9 cellular contexts compared by ENCODE assay signal in genomic region chr10:80501913-80502521, GRCh38. TPM values are rescaled to one million over a fixed set of nuclear protein-coding genes. Genes with fewer than 3 reads are reported as not detected.
DNase-seq lines count a peak whose midpoint lies in the region; ATAC-seq and TF ChIP-seq lines count a peak whose summit lies in the region.
"Had no signal": no experiment of that assay in that cellular context is flagged by ENCODE, and none has a peak within 500 bp of the region (broad histone marks: within the 10 kb centered on the region; RNA-seq: fewer than 3 reads in every experiment).

No MANE protein-coding gene starts in this region.

- no peak overlapping the region for H3K4me3 Mint-ChIP-seq in activated CD4-positive, alpha-beta T cell treated with anti-CD3 and anti-CD28 coated beads, Interleukin-2, amount 10 ng/mL, durations not matched to agents 24 days and 14 days
- H3K4me3 Mint-ChIP-seq in activated naive CD4-positive, alpha-beta T cell treated with anti-CD3 and anti-CD28 coated beads, Interleukin-2, amount 10 ng/mL, durations not matched to agents 7 days and 5 days, result no peak overlapping the region
- H3K4me3 Mint-ChIP-seq in stimulated activated naive CD8-positive, alpha-beta T cell treated with anti-CD3 and anti-CD28 coated beads, Interleukin-15, amount 100 ng/mL, for 72 hours, result peak overlapping the region; percentile 3 to 29

- H3K4me1 Mint-ChIP-seq in activated CD4-positive, alpha-beta T cell treated with anti-CD3 and anti-CD28 coated beads, Interleukin-2, amount 10 ng/mL, durations not matched to agents 24 days and 14 days, result peaks cover 80% of the 10 kb centered on the region
- peaks cover 91% of the 10 kb centered on the region for H3K4me1 Mint-ChIP-seq in activated naive CD4-positive, alpha-beta T cell treated with anti-CD3 and anti-CD28 coated beads, Interleukin-2, amount 10 ng/mL, durations not matched to agents 7 days and 5 days
- peaks cover 87% of the 10 kb centered on the region for H3K4me1 Mint-ChIP-seq in stimulated activated naive CD8-positive, alpha-beta T cell treated with anti-CD3 and anti-CD28 coated beads, Interleukin-15, amount 100 ng/mL, for 72 hours

- H3K4me1 ChIP-seq in left ventricle myocardium inferior, result peaks cover 100% of the 10 kb centered on the region

- H3K27ac ChIP-seq in left ventricle myocardium inferior (replicated peaks), result peak overlapping the region; percentile 91

- H3K36me3 Mint-ChIP-seq in activated CD4-positive, alpha-beta T cell treated with anti-CD3 and anti-CD28 coated beads, Interleukin-2, amount 10 ng/mL, durations not matched to agents 24 days and 14 days (ENCODE audit: low read depth), result peaks cover 22% of the 10 kb centered on the region
- peaks cover 66% of the 10 kb centered on the region for H3K36me3 Mint-ChIP-seq in activated naive CD4-positive, alpha-beta T cell treated with anti-CD3 and anti-CD28 coated beads, Interleukin-2, amount 10 ng/mL, durations not matched to agents 7 days and 5 days

- DNase-seq in activated CD4-positive, alpha-beta T cell treated with anti-CD3 and anti-CD28 coated beads, Interleukin-2, amount 10 ng/mL, durations not matched to agents 24 days and 14 days, result no peak
- DNase-seq in activated CD4-positive, alpha-beta T cell treated with anti-CD3 and anti-CD28 coated beads for 1 hour, result no peak
- no peak for DNase-seq in activated naive CD4-positive, alpha-beta T cell treated with anti-CD3 and anti-CD28 coated beads, Interleukin-2, amount 10 ng/mL, durations not matched to agents 7 days and 5 days
- no peak for DNase-seq in left ventricle myocardium inferior
- no peak for DNase-seq in stimulated activated naive CD8-positive, alpha-beta T cell treated with anti-CD3 and anti-CD28 coated beads, Interleukin-15, amount 100 ng/mL, for 72 hours
- DNase-seq in NCI-H1048 (lab: John Stamatoyannopoulos, UW), result no peak
- DNase-seq in nucleus accumbens (lab: John Stamatoyannopoulos, UW), result no peak
- DNase-seq: NCI-H69 had no signal

- ATAC-seq in stimulated activated naive CD8-positive, alpha-beta T cell treated with anti-CD3 and anti-CD28 coated beads, Interleukin-15, amount 100 ng/mL, for 72 hours, result no peak
- ATAC-seq in HG02870 (IDR thresholded peaks at IDR 0.05; ENCODE audit: unreplicated experiment), result no peak

- intact Hi-C loops in activated CD4-positive, alpha-beta T cell treated with anti-CD3 and anti-CD28 coated beads, Interleukin-2, amount 10 ng/mL, durations not matched to agents 24 days and 14 days (cut with micrococcal nuclease), result no loop called here
- intact Hi-C loops in left ventricle myocardium inferior (cut with micrococcal nuclease), result loop anchor here (5.0 kb wide), 2 partner anchors 45 to 120 kb away; no protein-coding TSS in a partner anchor

- H3K27ac Mint-ChIP-seq in activated CD4-positive, alpha-beta T cell treated with anti-CD3 and anti-CD28 coated beads, Interleukin-2, amount 10 ng/mL, durations not matched to agents 24 days and 14 days, result peak overlapping the region; percentile 77
- H3K27ac Mint-ChIP-seq in activated naive CD4-positive, alpha-beta T cell treated with anti-CD3 and anti-CD28 coated beads, Interleukin-2, amount 10 ng/mL, durations not matched to agents 7 days and 5 days, result peak overlapping the region; percentile 94
- peak overlapping the region; percentile 35 to 96 for H3K27ac Mint-ChIP-seq in stimulated activated naive CD8-positive, alpha-beta T cell treated with anti-CD3 and anti-CD28 coated beads, Interleukin-15, amount 100 ng/mL, for 72 hours

- no peaks in the 10 kb centered on the region for H3K27me3 Mint-ChIP-seq in activated CD4-positive, alpha-beta T cell treated with anti-CD3 and anti-CD28 coated beads, Interleukin-2, amount 10 ng/mL, durations not matched to agents 24 days and 14 days
- H3K27me3 Mint-ChIP-seq in activated naive CD4-positive, alpha-beta T cell treated with anti-CD3 and anti-CD28 coated beads, Interleukin-2, amount 10 ng/mL, durations not matched to agents 7 days and 5 days, result no peaks in the 10 kb centered on the region
- H3K27me3 Mint-ChIP-seq in stimulated activated naive CD8-positive, alpha-beta T cell treated with anti-CD3 and anti-CD28 coated beads, Interleukin-15, amount 100 ng/mL, for 72 hours, result no peaks in the 10 kb centered on the region

- no peaks in the 10 kb centered on the region for H3K9me3 ChIP-seq in left ventricle myocardium inferior (replicated peaks)

- H3K36me3 ChIP-seq in left ventricle myocardium inferior, result peaks cover 6% of the 10 kb centered on the region

- CTCF ChIA-PET in activated naive CD4-positive, alpha-beta T cell treated with anti-CD3 and anti-CD28 coated beads, Interleukin-2, amount 10 ng/mL, durations not matched to agents 7 days and 5 days (lab: Charles Lee), result interaction anchor here (1.3 to 21.2 kb wide), 3 partner anchors 9 to 119 kb away, joined by 5 to 986 read pairs (median 19); partner anchors contain the start of gene TSPAN14

- H3K4me3 ChIP-seq in left ventricle myocardium inferior, result peak overlapping the region; percentile 2

- H3K27me3 ChIP-seq in left ventricle myocardium inferior (ENCODE audit: low read depth), result no peaks in the 10 kb centered on the region

- no peak for TF ChIP-seq CTCF in left ventricle myocardium inferior (IDR thresholded peaks at IDR 0.05; ENCODE audit: borderline replicate concordance)

- H3K9me3 Mint-ChIP-seq in activated CD4-positive, alpha-beta T cell treated with anti-CD3 and anti-CD28 coated beads, Interleukin-2, amount 10 ng/mL, durations not matched to agents 24 days and 14 days, result no peaks in the 10 kb centered on the region
- peaks cover under 1% of the 10 kb centered on the region for H3K9me3 Mint-ChIP-seq in activated naive CD4-positive, alpha-beta T cell treated with anti-CD3 and anti-CD28 coated beads, Interleukin-2, amount 10 ng/mL, durations not matched to agents 7 days and 5 days
- H3K9me3 Mint-ChIP-seq in stimulated activated naive CD8-positive, alpha-beta T cell treated with anti-CD3 and anti-CD28 coated beads, Interleukin-15, amount 100 ng/mL, for 72 hours, result peaks cover under 1% of the 10 kb centered on the region in 2 donors

RNA-seq across cellular contexts. Expression of gene SH2D4B, which starts 35.7 kb away (rescaled TPM):
- 0.19 and 0.23 TPM in 2 replicates for total RNA-seq in activated CD4-positive, alpha-beta T cell treated with anti-CD3 and anti-CD28 coated beads, Interleukin-2, amount 10 ng/mL, durations not matched to agents 24 days and 14 days
- total RNA-seq in left ventricle myocardium inferior, result not detected

RNA-seq across cellular contexts. Expression of gene TSPAN14, which starts 47.9 kb away (rescaled TPM):
- 57.8 and 61.7 TPM in 2 replicates for total RNA-seq in activated CD4-positive, alpha-beta T cell treated with anti-CD3 and anti-CD28 coated beads, Interleukin-2, amount 10 ng/mL, durations not matched to agents 24 days and 14 days
- total RNA-seq in left ventricle myocardium inferior, result 33.4 TPM

Comparison
In these comparisons a context has a peak if more than half of its experiments do, and no peak if none do; other contexts are left out.
1. H3K4me3 Mint-ChIP-seq: peak in stimulated activated naive CD8-positive, alpha-beta T cell treated with anti-CD3 and anti-CD28 coated beads, Interleukin-15, amount 100 ng/mL, for 72 hours (2 of 2); none in activated CD4-positive, alpha-beta T cell treated with anti-CD3 and anti-CD28 coated beads, Interleukin-2, amount 10 ng/mL, durations not matched to agents 24 days and 14 days (single experiment) and activated naive CD4-positive, alpha-beta T cell treated with anti-CD3 and anti-CD28 coated beads, Interleukin-2, amount 10 ng/mL, durations not matched to agents 7 days and 5 days (single experiment).
2. Peak in every context shown above with its lines, with median percentiles within 50 percentile points of each other: H3K27ac Mint-ChIP-seq.